ENCODE assay signal across 8 cellular contexts in the genomic region with DNA sequence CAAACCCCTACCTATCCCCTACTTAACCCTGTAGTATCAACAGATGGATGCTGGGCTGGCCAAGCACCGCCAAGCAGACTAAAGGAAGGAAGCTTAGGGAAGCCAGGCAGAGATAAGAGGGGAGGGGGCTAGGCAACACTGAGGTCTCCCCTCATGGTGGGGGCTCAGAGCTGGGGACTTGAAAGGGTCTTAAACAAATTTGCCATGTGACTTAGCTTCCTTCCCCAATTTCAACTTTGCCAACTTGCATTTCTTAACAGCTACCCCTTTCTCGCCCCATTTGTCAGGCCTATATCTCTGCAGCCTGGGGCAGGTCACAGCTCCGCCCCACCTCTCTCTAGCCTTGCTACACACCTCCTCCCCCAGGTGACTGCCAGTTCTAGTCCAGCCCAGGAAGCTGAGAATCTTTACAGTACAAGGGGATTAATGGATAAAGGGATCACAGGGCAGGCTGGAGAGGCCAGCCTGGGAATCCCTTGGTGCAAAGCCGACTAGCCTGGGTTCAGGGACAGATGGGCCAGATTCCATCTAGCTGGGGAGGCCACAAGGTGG. TPM values are rescaled to one million over a fixed set of nuclear protein-coding genes. Genes with fewer than 3 reads are reported as not detected.
DNase-seq lines count a peak whose midpoint lies in the region; ATAC-seq and TF ChIP-seq lines count a peak whose summit lies in the region.

No MANE protein-coding gene starts in this region.

- no peaks in the 10 kb centered on the region for H3K9me2 ChIP-seq in GM23338 (ENCODE audit: insufficient read depth)

- H3K27me3 ChIP-seq in GM23338 (ENCODE audit: insufficient read depth) (no peaks in the 10 kb centered on the region), OCI-LY3 (ENCODE audit: low read depth, low read length) (no peaks in the 10 kb centered on the region)

- H3K4me1 ChIP-seq in GM23338 (ENCODE audit: insufficient read depth) (peaks cover 59% of the 10 kb centered on the region), OCI-LY3 (ENCODE audit: low read length) (peaks cover 85% of the 10 kb centered on the region)

- peaks cover 76% of the 10 kb centered on the region for H3K4me1 Mint-ChIP-seq in GM23338

- 0 out of 2 replicates have a peak, but pooled peaks cover 3% of the 10 kb centered on the region for H3F3A ChIP-seq in GM23338 (replicated peaks; ENCODE audit: low read depth)

- no peak for TF ChIP-seq CTCF in GM23338 (conservative IDR thresholded peaks at IDR 0.05; ENCODE audit: low read depth in 2 of 2)
- TF ChIP-seq CTCF in OCI-LY3 (IDR thresholded peaks at IDR 0.05; ENCODE audit: low read depth, low read length) = no peak

- peak overlapping the region; percentile 79; the same call in 1 of the 2 replicates for H3K27ac Mint-ChIP-seq in GM23338

- H3K27ac ChIP-seq in GM23338 (ENCODE audit: low read depth) (no peak overlapping the region), OCI-LY3 (ENCODE audit: low read length) (peak overlapping the region; percentile 94), caudate nucleus (ENCODE audit: low read depth, low read length) (peak overlapping the region; percentile 64)

- H3K9me3 ChIP-seq in OCI-LY3 (ENCODE audit: insufficient read depth, low read length) = no peaks in the 10 kb centered on the region

- H4K20me1 ChIP-seq in GM23338 (replicated peaks; ENCODE audit: insufficient read depth) = peaks cover 3% of the 10 kb centered on the region
- H4K20me1 ChIP-seq in OCI-LY3 (ENCODE audit: insufficient read depth, low read length) = peaks cover 35% of the 10 kb centered on the region

- no peaks in the 10 kb centered on the region for H3K9me3 Mint-ChIP-seq in GM23338

- H3K4me3 Mint-ChIP-seq in GM23338 = no peak overlapping the region

- H3K4me3 ChIP-seq in GM23338 = 0 out of 2 replicates have a peak overlapping the region, but pooled peaks have one; percentile 82
- peak overlapping the region; percentile 86 for H3K4me3 ChIP-seq in OCI-LY3 (ENCODE audit: low read length)

- peak overlapping the region; percentile 96 for H3K9ac ChIP-seq in OCI-LY3 (ENCODE audit: low read length)

- H2AFZ ChIP-seq in GM23338 (no peak overlapping the region), OCI-LY3 (ENCODE audit: low read depth, low read length) (no peak overlapping the region)

- peaks cover 29% of the 10 kb centered on the region for H3K27me3 Mint-ChIP-seq in GM23338 (ENCODE audit: insufficient read depth, low read depth, poor library complexity)

- H3K79me2 ChIP-seq in GM23338 (replicated peaks; ENCODE audit: insufficient read depth) (peaks cover 51% of the 10 kb centered on the region), OCI-LY3 (ENCODE audit: low read length) (peaks cover 88% of the 10 kb centered on the region)

- no peaks in the 10 kb centered on the region for H3K36me3 ChIP-seq in GM23338 (ENCODE audit: insufficient read depth)
- H3K36me3 ChIP-seq in OCI-LY3 (replicated peaks; ENCODE audit: low read depth, low read length) = peaks cover 20% of the 10 kb centered on the region

- DNase-seq in GM23338 (ENCODE audit: low spot score) = peak; percentile 45
- no peak for DNase-seq in caudate nucleus (lab: John Stamatoyannopoulos, UW)
- peak; percentile 19 for DNase-seq in retina
- no peak for DNase-seq in HCEC 1CT
- no peak for DNase-seq in RKO (ENCODE audit: low spot score)
- no peak for DNase-seq in NCI-H1105 (lab: John Stamatoyannopoulos, UW)

- peak; percentile 7; the same call in 2 of the 3 replicates for ATAC-seq in GM23338
- ATAC-seq in HG02763 (IDR thresholded peaks at IDR 0.05; ENCODE audit: unreplicated experiment) = no peak

- peak overlapping the region; percentile 98; the same call in 1 of the 2 replicates for H3K4me2 ChIP-seq in GM23338
- H3K4me2 ChIP-seq in OCI-LY3 (ENCODE audit: low read length) = peak overlapping the region; percentile 99

- 0 out of 3 replicates have a peak, but pooled peaks cover 2% of the 10 kb centered on the region for H3K36me3 Mint-ChIP-seq in GM23338 (ENCODE audit: low read depth)

TF ChIP-seq in GM23338, 12 proteins besides CTCF, POLR2A, EP300 and RAD21 (continues in another document):
- TF ChIP-seq ZNF331 (CRISPR knock-in tag; IDR thresholded peaks at IDR 0.05; ENCODE audit: low read depth) (no peak), EZH2 (IDR thresholded peaks at IDR 0.05; ENCODE audit: low read depth, unreplicated experiment) (no peak), ZNF114 (CRISPR knock-in tag; IDR thresholded peaks at IDR 0.05) (no peak), CREB1 (CRISPR knock-in tag; IDR thresholded peaks at IDR 0.05; ENCODE audit: low read depth) (no peak), JUNB (IDR thresholded peaks at IDR 0.05; ENCODE audit: unreplicated experiment) (no peak), POLR2AphosphoS5 (IDR thresholded peaks at IDR 0.05; ENCODE audit: low read depth) (no peak), STAT1 (IDR thresholded peaks at IDR 0.05; ENCODE audit: unreplicated experiment) (no peak), EZH2phosphoT487 (IDR thresholded peaks at IDR 0.05; ENCODE audit: unreplicated experiment) (no peak)
- TF ChIP-seq, protein P1, sequence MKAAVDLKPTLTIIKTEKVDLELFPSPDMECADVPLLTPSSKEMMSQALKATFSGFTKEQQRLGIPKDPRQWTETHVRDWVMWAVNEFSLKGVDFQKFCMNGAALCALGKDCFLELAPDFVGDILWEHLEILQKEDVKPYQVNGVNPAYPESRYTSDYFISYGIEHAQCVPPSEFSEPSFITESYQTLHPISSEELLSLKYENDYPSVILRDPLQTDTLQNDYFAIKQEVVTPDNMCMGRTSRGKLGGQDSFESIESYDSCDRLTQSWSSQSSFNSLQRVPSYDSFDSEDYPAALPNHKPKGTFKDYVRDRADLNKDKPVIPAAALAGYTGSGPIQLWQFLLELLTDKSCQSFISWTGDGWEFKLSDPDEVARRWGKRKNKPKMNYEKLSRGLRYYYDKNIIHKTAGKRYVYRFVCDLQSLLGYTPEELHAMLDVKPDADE (IDR thresholded peaks at IDR 0.05) = no peak
- TF ChIP-seq, protein P2, sequence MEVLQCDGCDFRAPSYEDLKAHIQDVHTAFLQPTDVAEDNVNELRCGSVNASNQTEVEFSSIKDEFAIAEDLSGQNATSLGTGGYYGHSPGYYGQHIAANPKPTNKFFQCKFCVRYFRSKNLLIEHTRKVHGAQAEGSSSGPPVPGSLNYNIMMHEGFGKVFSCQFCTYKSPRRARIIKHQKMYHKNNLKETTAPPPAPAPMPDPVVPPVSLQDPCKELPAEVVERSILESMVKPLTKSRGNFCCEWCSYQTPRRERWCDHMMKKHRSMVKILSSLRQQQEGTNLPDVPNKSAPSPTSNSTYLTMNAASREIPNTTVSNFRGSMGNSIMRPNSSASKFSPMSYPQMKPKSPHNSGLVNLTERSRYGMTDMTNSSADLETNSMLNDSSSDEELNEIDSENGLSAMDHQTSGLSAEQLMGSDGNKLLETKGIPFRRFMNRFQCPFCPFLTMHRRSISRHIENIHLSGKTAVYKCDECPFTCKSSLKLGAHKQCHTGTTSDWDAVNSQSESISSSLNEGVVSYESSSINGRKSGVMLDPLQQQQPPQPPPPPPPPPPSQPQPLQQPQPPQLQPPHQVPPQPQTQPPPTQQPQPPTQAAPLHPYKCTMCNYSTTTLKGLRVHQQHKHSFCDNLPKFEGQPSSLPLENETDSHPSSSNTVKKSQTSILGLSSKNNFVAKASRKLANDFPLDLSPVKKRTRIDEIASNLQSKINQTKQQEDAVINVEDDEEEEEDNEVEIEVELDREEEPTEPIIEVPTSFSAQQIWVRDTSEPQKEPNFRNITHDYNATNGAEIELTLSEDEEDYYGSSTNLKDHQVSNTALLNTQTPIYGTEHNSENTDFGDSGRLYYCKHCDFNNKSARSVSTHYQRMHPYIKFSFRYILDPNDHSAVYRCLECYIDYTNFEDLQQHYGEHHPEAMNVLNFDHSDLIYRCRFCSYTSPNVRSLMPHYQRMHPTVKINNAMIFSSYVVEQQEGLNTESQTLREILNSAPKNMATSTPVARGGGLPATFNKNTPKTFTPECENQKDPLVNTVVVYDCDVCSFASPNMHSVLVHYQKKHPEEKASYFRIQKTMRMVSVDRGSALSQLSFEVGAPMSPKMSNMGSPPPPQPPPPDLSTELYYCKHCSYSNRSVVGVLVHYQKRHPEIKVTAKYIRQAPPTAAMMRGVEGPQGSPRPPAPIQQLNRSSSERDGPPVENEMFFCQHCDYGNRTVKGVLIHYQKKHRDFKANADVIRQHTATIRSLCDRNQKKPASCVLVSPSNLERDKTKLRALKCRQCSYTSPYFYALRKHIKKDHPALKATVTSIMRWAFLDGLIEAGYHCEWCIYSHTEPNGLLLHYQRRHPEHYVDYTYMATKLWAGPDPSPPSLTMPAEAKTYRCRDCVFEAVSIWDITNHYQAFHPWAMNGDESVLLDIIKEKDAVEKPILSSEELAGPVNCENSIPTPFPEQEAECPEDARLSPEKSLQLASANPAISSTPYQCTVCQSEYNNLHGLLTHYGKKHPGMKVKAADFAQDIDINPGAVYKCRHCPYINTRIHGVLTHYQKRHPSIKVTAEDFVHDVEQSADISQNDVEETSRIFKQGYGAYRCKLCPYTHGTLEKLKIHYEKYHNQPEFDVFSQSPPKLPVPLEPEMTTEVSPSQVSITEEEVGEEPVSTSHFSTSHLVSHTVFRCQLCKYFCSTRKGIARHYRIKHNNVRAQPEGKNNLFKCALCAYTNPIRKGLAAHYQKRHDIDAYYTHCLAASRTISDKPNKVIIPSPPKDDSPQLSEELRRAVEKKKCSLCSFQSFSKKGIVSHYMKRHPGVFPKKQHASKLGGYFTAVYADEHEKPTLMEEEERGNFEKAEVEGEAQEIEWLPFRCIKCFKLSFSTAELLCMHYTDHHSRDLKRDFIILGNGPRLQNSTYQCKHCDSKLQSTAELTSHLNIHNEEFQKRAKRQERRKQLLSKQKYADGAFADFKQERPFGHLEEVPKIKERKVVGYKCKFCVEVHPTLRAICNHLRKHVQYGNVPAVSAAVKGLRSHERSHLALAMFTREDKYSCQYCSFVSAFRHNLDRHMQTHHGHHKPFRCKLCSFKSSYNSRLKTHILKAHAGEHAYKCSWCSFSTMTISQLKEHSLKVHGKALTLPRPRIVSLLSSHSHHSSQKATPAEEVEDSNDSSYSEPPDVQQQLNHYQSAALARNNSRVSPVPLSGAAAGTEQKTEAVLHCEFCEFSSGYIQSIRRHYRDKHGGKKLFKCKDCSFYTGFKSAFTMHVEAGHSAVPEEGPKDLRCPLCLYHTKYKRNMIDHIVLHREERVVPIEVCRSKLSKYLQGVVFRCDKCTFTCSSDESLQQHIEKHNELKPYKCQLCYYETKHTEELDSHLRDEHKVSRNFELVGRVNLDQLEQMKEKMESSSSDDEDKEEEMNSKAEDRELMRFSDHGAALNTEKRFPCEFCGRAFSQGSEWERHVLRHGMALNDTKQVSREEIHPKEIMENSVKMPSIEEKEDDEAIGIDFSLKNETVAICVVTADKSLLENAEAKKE (CRISPR knock-in tag; IDR thresholded peaks at IDR 0.05) = no peak

RNA-seq across cellular contexts. Expression of a gene that starts 3.4 kb away (rescaled TPM):
- total RNA-seq in GM23338 (2014; rRNA removed; shearing (Covaris generic)) = 26.6 and 34.3 TPM in 2 replicates
- 4.6 and 5.3 TPM in 2 replicates for polyA plus RNA-seq in GM23338 (2016; fragmentation: Nextera tagmentation; extraction: Ambion mirVana)

Comparison
In these comparisons a context has a peak if more than half of its experiments do, and no peak if none do; other contexts are left out.
1. DNase-seq: peak in GM23338 (single experiment) and retina (single experiment); none in caudate nucleus (0 of 61), HCEC 1CT (single experiment), RKO (single experiment) and NCI-H1105 (single experiment).